ENCODE assay signal across 9 cellular contexts in genomic region chr11:65439331-65440181, GRCh38. TPM values are rescaled to one million over a fixed set of nuclear protein-coding genes. Genes with fewer than 3 reads are reported as not detected.
DNase-seq lines count a peak whose midpoint lies in the region; ATAC-seq and TF ChIP-seq lines count a peak whose summit lies in the region.
"Had no signal": no experiment of that assay in that cellular context is flagged by ENCODE, and none has a peak within 500 bp of the region (broad histone marks: within the 10 kb centered on the region; RNA-seq: fewer than 3 reads in every experiment).

No MANE protein-coding gene starts in this region.

- H3K4me3 ChIP-seq in OCI-LY3 (ENCODE audit: low read length), result no peak overlapping the region
- H3K4me3 ChIP-seq in osteoblast (ENCODE audit: insufficient read depth, low read length), result no peak overlapping the region

- no peaks in the 10 kb centered on the region for H3K27me3 ChIP-seq in CD4-positive, alpha-beta T cell (ENCODE audit: control insufficient read depth, insufficient read depth, low read length)
- no peaks in the 10 kb centered on the region for H3K27me3 ChIP-seq in OCI-LY3 (ENCODE audit: low read depth, low read length)
- H3K27me3 ChIP-seq in osteoblast (ENCODE audit: insufficient read depth, low read length), result no peaks in the 10 kb centered on the region

- CTCF ChIA-PET in CD4-positive, alpha-beta T cell (lab: Charles Lee), result no interaction called here

- no peak overlapping the region for H3K4me3 Mint-ChIP-seq in CD4-positive, alpha-beta T cell
- H3K4me3 Mint-ChIP-seq in chondrocyte (ENCODE audit: unreplicated experiment), result no peak overlapping the region

- no peaks in the 10 kb centered on the region for H3K27me3 Mint-ChIP-seq in CD4-positive, alpha-beta T cell
- no peaks in the 10 kb centered on the region for H3K27me3 Mint-ChIP-seq in chondrocyte (ENCODE audit: low read depth)

- intact Hi-C loops in CD4-positive, alpha-beta T cell (cut with DNase I, micrococcal nuclease), result no loop called here

- no peaks in the 10 kb centered on the region for H3K9me3 Mint-ChIP-seq in CD4-positive, alpha-beta T cell
- no peaks in the 10 kb centered on the region for H3K9me3 Mint-ChIP-seq in chondrocyte (ENCODE audit: low read depth)

- H3K36me3 ChIP-seq in OCI-LY3 (replicated peaks; ENCODE audit: low read depth, low read length) (peaks cover 71% of the 10 kb centered on the region), osteoblast (ENCODE audit: insufficient read depth, low read length) (peaks cover 96% of the 10 kb centered on the region)

- H3K9me3 ChIP-seq in CD4-positive, alpha-beta T cell (ENCODE audit: control insufficient read depth, low read length), result no peaks in the 10 kb centered on the region
- H3K9me3 ChIP-seq in OCI-LY3 (ENCODE audit: insufficient read depth, low read length) (no peaks in the 10 kb centered on the region), osteoblast (ENCODE audit: low read depth, low read length) (no peaks in the 10 kb centered on the region)

- no peak overlapping the region for H3K27ac ChIP-seq in CD4-positive, alpha-beta T cell (ENCODE audit: low read depth, low read length)
- no peak overlapping the region for H3K27ac ChIP-seq in OCI-LY3 (ENCODE audit: low read length)
- peak overlapping the region; percentile 63 for H3K27ac ChIP-seq in osteoblast (ENCODE audit: low read depth, low read length)

- peaks cover 51% of the 10 kb centered on the region for H3K4me1 ChIP-seq in OCI-LY3 (ENCODE audit: low read length)
- H3K4me1 ChIP-seq in osteoblast (ENCODE audit: insufficient read depth, low read length), result peaks cover 69% of the 10 kb centered on the region

- H3K79me2 ChIP-seq in OCI-LY3 (ENCODE audit: low read length) (peaks cover 29% of the 10 kb centered on the region), osteoblast (ENCODE audit: insufficient read depth, low read length) (peaks cover 95% of the 10 kb centered on the region)

- H3K9ac ChIP-seq in OCI-LY3 (ENCODE audit: low read length), result no peak overlapping the region

- H3K27ac Mint-ChIP-seq in CD4-positive, alpha-beta T cell, result peak overlapping the region; percentile 59
- peak overlapping the region; percentile 90 for H3K27ac Mint-ChIP-seq in chondrocyte (ENCODE audit: unreplicated experiment)

- H2AFZ ChIP-seq in OCI-LY3 (ENCODE audit: low read depth, low read length) (no peak overlapping the region), osteoblast (ENCODE audit: low read length) (no peak overlapping the region)

- no peak for TF ChIP-seq CTCF in CD4-positive, alpha-beta T cell (IDR thresholded peaks at IDR 0.05)
- TF ChIP-seq CTCF in OCI-LY3 (IDR thresholded peaks at IDR 0.05; ENCODE audit: low read depth, low read length), result no peak
- no peak for TF ChIP-seq CTCF in chondrocyte (IDR thresholded peaks at IDR 0.05)
- TF ChIP-seq CTCF in osteoblast (IDR thresholded peaks at IDR 0.05; ENCODE audit: extremely low read depth, low read depth, low read length), result no peak

- no peak for ATAC-seq in CD4-positive, alpha-beta T cell (ENCODE audit: poor library complexity)

- peaks cover 73% of the 10 kb centered on the region for H3K4me1 Mint-ChIP-seq in CD4-positive, alpha-beta T cell (ENCODE audit: low read depth)
- peaks cover 82% of the 10 kb centered on the region for H3K4me1 Mint-ChIP-seq in chondrocyte (ENCODE audit: low read depth)

- H3K36me3 Mint-ChIP-seq in CD4-positive, alpha-beta T cell (ENCODE audit: low read depth), result peaks cover 71% of the 10 kb centered on the region
- peaks cover 45% of the 10 kb centered on the region for H3K36me3 Mint-ChIP-seq in chondrocyte (ENCODE audit: low read depth)

- peaks cover 96% of the 10 kb centered on the region for H4K20me1 ChIP-seq in OCI-LY3 (ENCODE audit: insufficient read depth, low read length)
- H4K20me1 ChIP-seq in osteoblast (ENCODE audit: insufficient read depth, low read length), result peaks cover 95% of the 10 kb centered on the region

- DNase-seq in CD4-positive, alpha-beta T cell, result no peak
- DNase-seq in chondrocyte (ENCODE audit: low spot score) (no peak), osteoblast (ENCODE audit: insufficient read length, low spot score, missing footprints) (peak; percentile 85), occipital lobe (lab: John Stamatoyannopoulos, UW) (no peak), NCI-H1105 (lab: John Stamatoyannopoulos, UW) (no peak), NCI-H1105 treated with DMSO at 0.1 percent for 48 hours (lab: John Stamatoyannopoulos, UW) (no peak), NK-92 (lab: John Stamatoyannopoulos, UW; ENCODE audit: unreplicated experiment) (no peak)
- DNase-seq: GF-D8 had no signal

- H3K4me2 ChIP-seq in OCI-LY3 (ENCODE audit: low read length) (peak overlapping the region; percentile 30), osteoblast (ENCODE audit: insufficient read depth, low read length) (peak overlapping the region; percentile 1)

- POLR2A ChIA-PET in CD4-positive, alpha-beta T cell (lab: Charles Lee), result interaction anchor here (0.7 to 2.7 kb wide), 3 partner anchors 9 to 58 kb away, joined by 3 to 8 read pairs (median 4); partner anchors contain the start of gene NEAT1

RNA-seq across cellular contexts. Expression of gene NEAT1, which starts 17.0 kb away (rescaled TPM):
- 100 to 1,000 TPM; 221 to 223 TPM for total RNA-seq in CD4-positive, alpha-beta T cell
- total RNA-seq in chondrocyte (333 to 440 TPM (median 377 TPM) in 3 replicates), osteoblast (818 and 1,122 TPM in 2 replicates), occipital lobe (3.6 TPM)

RNA-seq across cellular contexts. Expression of gene FRMD8, which starts 53.1 kb away (rescaled TPM):
- total RNA-seq in CD4-positive, alpha-beta T cell, result 10 to 100 TPM; 19.4 to 25.3 TPM
- total RNA-seq in chondrocyte (43.6 to 49.6 TPM (median 45.5 TPM) in 3 replicates), osteoblast (62.2 and 78.2 TPM in 2 replicates), occipital lobe (9.2 TPM)

RNA-seq across cellular contexts. Expression of gene SLC25A45, which starts 57.1 kb away (rescaled TPM):
- total RNA-seq in CD4-positive, alpha-beta T cell, result 10 to 100 TPM; 40.0 to 40.8 TPM
- total RNA-seq in chondrocyte, result 11.7 to 14.4 TPM (median 13.1 TPM) in 3 replicates
- 4.1 and 4.3 TPM in 2 replicates for total RNA-seq in osteoblast
- 0.31 TPM for total RNA-seq in occipital lobe

RNA-seq across cellular contexts. Expression of gene MALAT1, which starts 59.3 kb away (rescaled TPM):
- over 10,000 TPM; 31,509 to 32,316 TPM for total RNA-seq in CD4-positive, alpha-beta T cell
- total RNA-seq in chondrocyte, result 11,810 to 14,376 TPM (median 12,130 TPM) in 3 replicates
- total RNA-seq in osteoblast, result 19,002 and 21,612 TPM in 2 replicates
- 11,800 TPM for total RNA-seq in occipital lobe

Comparison
In these comparisons a context has a peak if more than half of its experiments do, and no peak if none do; other contexts are left out.
1. RNA of gene NEAT1, which starts 17.0 kb away (total RNA-seq): 818 to 1,122 TPM in osteoblast, 333 to 440 TPM in chondrocyte and 221 to 223 TPM in CD4-positive, alpha-beta T cell; 3.6 TPM in occipital lobe (single experiment); every median in the first group is over 10 times any median in the second.